ENCODE assay signal across 8 cellular contexts in the genomic region with DNA sequence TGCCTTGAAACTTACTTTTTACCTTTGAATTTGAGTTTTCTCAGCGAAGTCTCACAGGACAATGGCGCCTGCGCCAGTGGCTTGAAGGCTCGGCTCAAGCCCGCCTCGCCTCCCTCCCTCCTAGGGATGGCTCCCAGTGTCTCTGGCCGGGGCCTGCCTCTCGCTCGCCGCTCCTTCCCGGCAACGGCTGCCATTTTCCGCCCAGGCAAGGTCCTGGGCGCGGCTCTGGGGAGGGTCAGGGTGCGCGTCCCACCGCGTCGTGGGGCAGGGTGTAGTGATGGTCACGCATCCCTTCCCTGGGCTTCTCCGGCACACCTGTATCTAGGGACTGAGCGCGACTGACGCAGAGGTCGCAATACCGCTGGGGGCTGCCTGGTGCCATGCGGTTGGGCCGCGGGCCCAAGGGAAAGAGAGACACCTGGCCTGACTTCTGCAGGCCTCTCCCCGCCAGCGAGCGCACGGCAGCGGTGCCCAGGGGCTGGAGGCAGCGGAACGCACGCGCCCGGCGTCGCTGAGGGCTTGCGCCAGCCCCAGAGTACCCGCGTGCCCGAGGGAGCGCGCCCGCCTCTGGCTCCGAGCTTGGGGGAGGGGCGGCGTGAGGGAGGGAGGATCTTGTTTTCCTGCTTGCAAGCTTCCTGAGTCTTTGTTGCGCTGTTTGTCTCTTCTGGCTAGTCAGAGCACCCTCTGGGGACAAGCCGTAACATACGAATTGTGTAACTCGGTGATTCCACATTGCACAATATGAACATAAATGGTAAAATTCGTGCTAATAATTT. TPM values are rescaled to one million over a fixed set of nuclear protein-coding genes. Genes with fewer than 3 reads are reported as not detected.
DNase-seq lines count a peak whose midpoint lies in the region; ATAC-seq and TF ChIP-seq lines count a peak whose summit lies in the region.

No MANE protein-coding gene starts in this region.

- H3K4me3 ChIP-seq in HEK293 (ENCODE audit: low read depth, low read length) (peak overlapping the region; percentile 1; the same call in 1 of the 2 replicates), Panc1 (ENCODE audit: low read depth in 2 of 2, low read length in 2 of 2) (peak overlapping the region; percentile 53 to 55), fibroblast of villous mesenchyme (ENCODE audit: low read depth, low read length) (peak overlapping the region; percentile 66)
- peak overlapping the region; percentile 44 for H3K4me3 ChIP-seq in naive thymus-derived CD4-positive, alpha-beta T cell (ENCODE audit: low read length)

- H3K27ac ChIP-seq in HEK293 (ENCODE audit: extremely low read depth, low read depth, low read length) = no peak overlapping the region
- H3K27ac ChIP-seq in Panc1 (ENCODE audit: low read length) = peak overlapping the region; percentile 85
- H3K27ac ChIP-seq in naive thymus-derived CD4-positive, alpha-beta T cell (ENCODE audit: low read depth, low read length) = peak overlapping the region; percentile 55

- intact Hi-C loops in Panc1 (cut with micrococcal nuclease; ENCODE audit: unreplicated experiment) = no loop called here
- intact Hi-C loops in activated naive CD4-positive, alpha-beta T cell treated with anti-CD3 and anti-CD28 coated beads for 36 hours (cut with micrococcal nuclease) = loop anchor here (1.0 kb wide), 1 partner anchor 20 kb away; a partner anchor contains a TSS
- intact Hi-C loops in naive thymus-derived CD4-positive, alpha-beta T cell (cut with micrococcal nuclease) = loop anchor here (1.0 kb wide), 4 partner anchors 20 to 126 kb away; a partner anchor contains a TSS

- no peaks in the 10 kb centered on the region for H3K36me3 ChIP-seq in HEK293 (ENCODE audit: control insufficient read depth in 2 of 2, insufficient read depth in 1 of 2, low read length in 2 of 2)
- no peaks in the 10 kb centered on the region for H3K36me3 ChIP-seq in Panc1 (ENCODE audit: control insufficient read depth, insufficient read depth, low read length)
- H3K36me3 ChIP-seq in naive thymus-derived CD4-positive, alpha-beta T cell (ENCODE audit: control insufficient read depth in 2 of 3, insufficient read depth in 3 of 3, low read length in 3 of 3) = no peaks in the 10 kb centered on the region

- DNase-seq in 8988T = peak; percentile 39
- no peak for DNase-seq in Panc1 (ENCODE audit: low read depth, low spot score)
- peak; percentile 80 for DNase-seq in activated naive CD4-positive, alpha-beta T cell treated with anti-CD3 and anti-CD28 coated beads for 36 hours
- peak; percentile 92 for DNase-seq in fibroblast of villous mesenchyme (ENCODE audit: low read depth)
- DNase-seq in naive thymus-derived CD4-positive, alpha-beta T cell = peak; percentile 49 to 76 (median 62)
- DNase-seq in stimulated activated naive CD8-positive, alpha-beta T cell treated with anti-CD3 and anti-CD28 coated beads, Interleukin-15, Interleukin-2, amounts not matched to agents 100 U/mL and 50 U/mL, for 24 hours = peak; percentile 75

- TF ChIP-seq CTCF in HEK293 (tag by site-specific recombination; IDR thresholded peaks at IDR 0.05) (no peak), Panc1 (IDR thresholded peaks at IDR 0.05) (peak; percentile 28; the same call in 1 of the 2 replicates), fibroblast of villous mesenchyme (IDR thresholded peaks at IDR 0.05; ENCODE audit: insufficient read depth, low read depth, low read length) (no peak)

- H3K9me3 ChIP-seq in HEK293 (ENCODE audit: control insufficient read depth, insufficient read depth, low read depth, low read length) (no peaks in the 10 kb centered on the region), Panc1 (ENCODE audit: control insufficient read depth, insufficient read depth, low read depth, low read length) (no peaks in the 10 kb centered on the region)
- no peaks in the 10 kb centered on the region for H3K9me3 ChIP-seq in naive thymus-derived CD4-positive, alpha-beta T cell (ENCODE audit: control insufficient read depth in 2 of 3, low read length in 3 of 3)

- H3K27me3 ChIP-seq in Panc1 (ENCODE audit: control insufficient read depth, insufficient read depth, low read length) = no peaks in the 10 kb centered on the region
- no peaks in the 10 kb centered on the region for H3K27me3 ChIP-seq in naive thymus-derived CD4-positive, alpha-beta T cell (ENCODE audit: control insufficient read depth in 2 of 2, insufficient read depth in 2 of 2, low read length in 2 of 2)

- POLR2A ChIA-PET in HEK293 (lab: Yijun Ruan, JAX) (interaction anchor here (0.9 to 1.0 kb wide), 2 partner anchors 14 to 21 kb away, joined by 3 to 5 read pairs; a partner anchor contains a TSS), Panc1 (lab: Charles Lee) (no interaction called here)
- POLR2A ChIA-PET in naive thymus-derived CD4-positive, alpha-beta T cell (lab: Charles Lee) = interaction anchor here (0.8 to 4.4 kb wide), 4 partner anchors 21 to 50 kb away, joined by 3 to 66 read pairs (median 3); a partner anchor contains a TSS

- peak; percentile 96 for ATAC-seq in Panc1
- peak; percentile 83 for ATAC-seq in naive thymus-derived CD4-positive, alpha-beta T cell
- ATAC-seq in stimulated activated naive CD8-positive, alpha-beta T cell treated with anti-CD3 and anti-CD28 coated beads, Interleukin-15, Interleukin-2, amounts not matched to agents 100 U/mL and 50 U/mL, for 24 hours = peak; percentile 50
- no peak for ATAC-seq in HG03095 (IDR thresholded peaks at IDR 0.05; ENCODE audit: unreplicated experiment)

- H3K27ac Mint-ChIP-seq in activated naive CD4-positive, alpha-beta T cell treated with anti-CD3 and anti-CD28 coated beads for 36 hours = peak overlapping the region; percentile 66
- H3K27ac Mint-ChIP-seq in naive thymus-derived CD4-positive, alpha-beta T cell = peak overlapping the region in 8 of 9 donors; percentile 18 to 83 (median 57)

- H3K27me3 Mint-ChIP-seq in activated naive CD4-positive, alpha-beta T cell treated with anti-CD3 and anti-CD28 coated beads for 36 hours (ENCODE audit: low read depth) = peaks cover 3% of the 10 kb centered on the region
- peaks cover 0 to 17% (median under 1%) of the 10 kb centered on the region in 5 donors for H3K27me3 Mint-ChIP-seq in naive thymus-derived CD4-positive, alpha-beta T cell

- peaks cover 4% of the 10 kb centered on the region for H3K4me1 Mint-ChIP-seq in activated naive CD4-positive, alpha-beta T cell treated with anti-CD3 and anti-CD28 coated beads for 36 hours (ENCODE audit: low read depth)
- H3K4me1 Mint-ChIP-seq in naive thymus-derived CD4-positive, alpha-beta T cell = peaks cover 6 to 28% (median 11%) of the 10 kb centered on the region in 7 donors

- peak overlapping the region; percentile 70 for H3K4me3 Mint-ChIP-seq in activated naive CD4-positive, alpha-beta T cell treated with anti-CD3 and anti-CD28 coated beads for 36 hours
- peak overlapping the region; percentile 65 to 84 (median 80) for H3K4me3 Mint-ChIP-seq in naive thymus-derived CD4-positive, alpha-beta T cell

- no peaks in the 10 kb centered on the region for H3K36me3 Mint-ChIP-seq in activated naive CD4-positive, alpha-beta T cell treated with anti-CD3 and anti-CD28 coated beads for 36 hours (ENCODE audit: low read depth)
- H3K36me3 Mint-ChIP-seq in naive thymus-derived CD4-positive, alpha-beta T cell = no peaks in the 10 kb centered on the region

- H3K4me1 ChIP-seq in HEK293 (ENCODE audit: control insufficient read depth, insufficient read depth, low read length) (0 out of 2 replicates have a peak, but pooled peaks cover 2% of the 10 kb centered on the region), Panc1 (ENCODE audit: control insufficient read depth, insufficient read depth, low read length) (peaks cover 6% of the 10 kb centered on the region; the same call in 1 of the 2 replicates)
- peaks cover 0 to 13% of the 10 kb centered on the region in 2 donors for H3K4me1 ChIP-seq in naive thymus-derived CD4-positive, alpha-beta T cell (ENCODE audit: control insufficient read depth in 2 of 2, insufficient read depth in 2 of 2, low read length in 2 of 2)

- in situ Hi-C loops in Panc1 (cut with HindIII; ENCODE audit: low pct_unique_long_range_greater_than_20kb, low sequenced_read_pairs) = no loop called here

- H3K9me3 Mint-ChIP-seq in activated naive CD4-positive, alpha-beta T cell treated with anti-CD3 and anti-CD28 coated beads for 36 hours = no peaks in the 10 kb centered on the region
- no peaks in the 10 kb centered on the region for H3K9me3 Mint-ChIP-seq in naive thymus-derived CD4-positive, alpha-beta T cell

- CTCF ChIA-PET in HEK293 (lab: Yijun Ruan, JAX) = interaction anchor here (0.6 to 0.7 kb wide), 2 partner anchors 49 to 117 kb away, joined by 5 to 6 read pairs; no protein-coding TSS in a partner anchor
- CTCF ChIA-PET in Panc1 (lab: Charles Lee) = no interaction called here
- CTCF ChIA-PET in activated naive CD4-positive, alpha-beta T cell treated with anti-CD3 and anti-CD28 coated beads for 36 hours (lab: Charles Lee) = interaction anchor here (0.6 to 1.1 kb wide), 5 partner anchors 21 to 126 kb away, joined by 3 to 4 read pairs (median 3); a partner anchor contains a TSS
- CTCF ChIA-PET in naive thymus-derived CD4-positive, alpha-beta T cell (lab: Charles Lee) = interaction anchor here (0.8 to 1.3 kb wide), 3 partner anchors 16 to 50 kb away, joined by 3 to 7 read pairs (median 4); a partner anchor contains a TSS

- no TSS peak for BruUV-seq in Panc1 (replicated peaks; lab: Mats Ljungman, UMichigan)

TF ChIP-seq in HEK293, 187 proteins besides CTCF, POLR2A, EP300 and RAD21:
- TF ChIP-seq ZNF202 (tag by site-specific recombination; IDR thresholded peaks at IDR 0.05; ENCODE audit: borderline replicate concordance) = peak; percentile 48; the same call in 1 of the 2 replicates
- TF ChIP-seq ZBTB7A (tag by site-specific recombination; IDR thresholded peaks at IDR 0.05; ENCODE audit: low read depth) = no peak

RNA-seq across cellular contexts. Expression of a gene that starts 20.7 kb away (rescaled TPM):
- total RNA-seq in Panc1 (2021; ENCODE audit: unreplicated experiment) (34.8 TPM), fibroblast of villous mesenchyme (47.7 and 61.7 TPM in 2 replicates)
- polyA plus RNA-seq in Panc1 (2012; ENCODE audit: insufficient read length) = 17.6 TPM
- 10 to 100 TPM; 30.3 to 34.2 TPM for total RNA-seq in activated naive CD4-positive, alpha-beta T cell treated with anti-CD3 and anti-CD28 coated beads for 36 hours
- total RNA-seq in naive thymus-derived CD4-positive, alpha-beta T cell = 10 to 100 TPM; 56.5 to 73.2 (median 62.0) TPM
- polyA plus RNA-seq in naive thymus-derived CD4-positive, alpha-beta T cell = 10 to 100 TPM; 12.0 to 12.7 TPM

RNA-seq across cellular contexts. Expression of a gene that starts 27.3 kb away (rescaled TPM):
- total RNA-seq in Panc1 (2021; ENCODE audit: unreplicated experiment) (68.7 TPM), fibroblast of villous mesenchyme (15.8 and 16.8 TPM in 2 replicates)
- polyA plus RNA-seq in Panc1 (2012; ENCODE audit: insufficient read length) = 42.4 TPM
- total RNA-seq in activated naive CD4-positive, alpha-beta T cell treated with anti-CD3 and anti-CD28 coated beads for 36 hours = 10 to 100 TPM; 30.5 to 34.2 TPM
- total RNA-seq in naive thymus-derived CD4-positive, alpha-beta T cell = 10 to 100 TPM; 15.0 to 66.6 (median 19.0) TPM
- 1 to 10 TPM; 2.8 to 3.9 TPM for polyA plus RNA-seq in naive thymus-derived CD4-positive, alpha-beta T cell

RNA-seq across cellular contexts. Expression of a gene that starts 51.7 kb away (rescaled TPM):
- total RNA-seq in Panc1 (2021; ENCODE audit: unreplicated experiment) (5.4 TPM), fibroblast of villous mesenchyme (1.7 and 1.9 TPM in 2 replicates)
- 3.6 TPM for polyA plus RNA-seq in Panc1 (2012; ENCODE audit: insufficient read length)
- total RNA-seq in activated naive CD4-positive, alpha-beta T cell treated with anti-CD3 and anti-CD28 coated beads for 36 hours = 10 to 100 TPM in 1 of 2 experiments, 1 to 10 TPM in 1; 8.5 to 11.4 TPM
- 10 to 100 TPM in 1 of 5 experiments, 1 to 10 TPM in 4; 2.5 to 14.6 (median 3.9) TPM for total RNA-seq in naive thymus-derived CD4-positive, alpha-beta T cell
- polyA plus RNA-seq in naive thymus-derived CD4-positive, alpha-beta T cell = under 1 TPM; 0.13 to 0.29 TPM

Comparison
In these comparisons a context has a peak if more than half of its experiments do, and no peak if none do; other contexts are left out.
1. H3K4me3 ChIP-seq: peak in every context shown above with its lines; median percentile 66 in fibroblast of villous mesenchyme; 54 in Panc1; 44 in naive thymus-derived CD4-positive, alpha-beta T cell; 1 in HEK293.